Comparison of ENCODE assay signal across 1 cellular context in the genomic region with DNA sequence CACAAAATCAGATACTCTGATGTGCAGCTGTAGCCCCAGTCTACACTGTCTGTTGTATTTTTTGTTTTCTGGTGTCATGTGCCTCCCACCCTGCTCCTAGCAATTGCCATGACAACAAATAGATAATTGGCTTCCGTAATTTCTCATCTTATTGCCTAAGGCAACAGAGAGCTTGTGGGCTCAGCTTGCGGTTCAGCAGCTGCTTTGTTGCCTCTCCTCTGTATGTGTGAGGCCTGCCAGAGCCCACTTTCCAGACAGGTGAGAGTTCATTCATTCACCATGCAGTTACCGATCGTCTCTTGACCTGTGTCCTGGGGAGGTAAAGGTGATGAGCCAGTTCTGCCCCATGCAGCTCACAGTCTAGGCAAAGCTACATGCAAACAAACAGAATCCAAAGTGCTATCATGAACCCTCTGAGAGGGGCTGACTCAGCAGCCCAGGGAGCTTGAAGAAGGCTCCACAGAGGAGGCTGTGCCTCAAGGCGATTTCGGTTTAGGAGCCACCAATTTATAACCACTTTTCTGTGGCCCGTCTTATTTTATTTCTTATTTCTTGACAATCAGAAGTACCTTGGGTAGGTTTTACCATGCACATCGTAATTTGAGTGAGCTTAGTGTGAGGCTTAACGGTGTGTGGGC.
TF ChIP-seq lines count a peak whose summit lies in the region.

No MANE protein-coding gene starts in this region.

TF ChIP-seq in K562, 482 proteins besides CTCF, POLR2A, EP300 and RAD21 (continued from another document):
- TF ChIP-seq C11orf30 (IDR thresholded peaks at IDR 0.05; ENCODE audit: low read depth) (peak; percentile 53; the same call in 1 of the 2 replicates), HINFP (tag; conservative IDR thresholded peaks at IDR 0.05; ENCODE audit: low read depth) (no peak), BDP1 (IDR thresholded peaks at IDR 0.05; ENCODE audit: insufficient read depth, insufficient read length) (no peak), ATF7 (IDR thresholded peaks at IDR 0.05) (no peak), TOE1 (IDR thresholded peaks at IDR 0.05; ENCODE audit: borderline replicate concordance) (no peak), TOE1 (CRISPR knock-in tag; IDR thresholded peaks at IDR 0.05; ENCODE audit: borderline replicate concordance, low read depth) (no peak), SMAD4 (CRISPR knock-in tag; conservative IDR thresholded peaks at IDR 0.05) (no peak), CBFA2T3 (IDR thresholded peaks at IDR 0.05) (no peak), ZNF280A (IDR thresholded peaks at IDR 0.05; ENCODE audit: low read depth, partially characterized antibody) (no peak), PTRF (tag; IDR thresholded peaks at IDR 0.05) (no peak), DNMT1 (IDR thresholded peaks at IDR 0.05) (no peak), ZNF274 (IDR thresholded peaks at IDR 0.05; ENCODE audit: borderline replicate concordance, low read depth, low read length) (no peak), SAP30 (IDR thresholded peaks at IDR 0.05; ENCODE audit: borderline replicate concordance, insufficient read depth, low read depth, low read length, poor library complexity, severe bottlenecking) (no peak), ZNF316 (IDR thresholded peaks at IDR 0.05) (peak; percentile 45; the same call in 1 of the 2 replicates), ZNF668 (CRISPR knock-in tag; IDR thresholded peaks at IDR 0.05) (no peak), RBM17 (IDR thresholded peaks at IDR 0.05; ENCODE audit: borderline replicate concordance, low read depth, low read length) (no peak), ZNF766 (CRISPR knock-in tag; conservative IDR thresholded peaks at IDR 0.05) (no peak), NR4A1 (CRISPR knock-in tag; IDR thresholded peaks at IDR 0.05) (no peak), NR4A1 (tag; IDR thresholded peaks at IDR 0.05) (no peak), ARID2 (IDR thresholded peaks at IDR 0.05) (no peak), TFE3 (CRISPR knock-in tag; IDR thresholded peaks at IDR 0.05) (peak; percentile 16; the same call in 1 of the 2 replicates), KDM5B (IDR thresholded peaks at IDR 0.05; ENCODE audit: insufficient replicate concordance, low read depth, low read length) (no peak), RFX1 (IDR thresholded peaks at IDR 0.05) (peak; percentile 43; the same call in 1 of the 2 replicates)
- TF ChIP-seq, protein P1, sequence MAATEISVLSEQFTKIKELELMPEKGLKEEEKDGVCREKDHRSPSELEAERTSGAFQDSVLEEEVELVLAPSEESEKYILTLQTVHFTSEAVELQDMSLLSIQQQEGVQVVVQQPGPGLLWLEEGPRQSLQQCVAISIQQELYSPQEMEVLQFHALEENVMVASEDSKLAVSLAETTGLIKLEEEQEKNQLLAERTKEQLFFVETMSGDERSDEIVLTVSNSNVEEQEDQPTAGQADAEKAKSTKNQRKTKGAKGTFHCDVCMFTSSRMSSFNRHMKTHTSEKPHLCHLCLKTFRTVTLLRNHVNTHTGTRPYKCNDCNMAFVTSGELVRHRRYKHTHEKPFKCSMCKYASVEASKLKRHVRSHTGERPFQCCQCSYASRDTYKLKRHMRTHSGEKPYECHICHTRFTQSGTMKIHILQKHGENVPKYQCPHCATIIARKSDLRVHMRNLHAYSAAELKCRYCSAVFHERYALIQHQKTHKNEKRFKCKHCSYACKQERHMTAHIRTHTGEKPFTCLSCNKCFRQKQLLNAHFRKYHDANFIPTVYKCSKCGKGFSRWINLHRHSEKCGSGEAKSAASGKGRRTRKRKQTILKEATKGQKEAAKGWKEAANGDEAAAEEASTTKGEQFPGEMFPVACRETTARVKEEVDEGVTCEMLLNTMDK (IDR thresholded peaks at IDR 0.05; ENCODE audit: borderline replicate concordance, insufficient read depth, low read depth, low read length, poor library complexity, severe bottlenecking) = no peak
- TF ChIP-seq, protein P2, sequence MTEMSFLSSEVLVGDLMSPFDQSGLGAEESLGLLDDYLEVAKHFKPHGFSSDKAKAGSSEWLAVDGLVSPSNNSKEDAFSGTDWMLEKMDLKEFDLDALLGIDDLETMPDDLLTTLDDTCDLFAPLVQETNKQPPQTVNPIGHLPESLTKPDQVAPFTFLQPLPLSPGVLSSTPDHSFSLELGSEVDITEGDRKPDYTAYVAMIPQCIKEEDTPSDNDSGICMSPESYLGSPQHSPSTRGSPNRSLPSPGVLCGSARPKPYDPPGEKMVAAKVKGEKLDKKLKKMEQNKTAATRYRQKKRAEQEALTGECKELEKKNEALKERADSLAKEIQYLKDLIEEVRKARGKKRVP (CRISPR knock-in tag; IDR thresholded peaks at IDR 0.05) = no peak
- TF ChIP-seq, protein P3, sequence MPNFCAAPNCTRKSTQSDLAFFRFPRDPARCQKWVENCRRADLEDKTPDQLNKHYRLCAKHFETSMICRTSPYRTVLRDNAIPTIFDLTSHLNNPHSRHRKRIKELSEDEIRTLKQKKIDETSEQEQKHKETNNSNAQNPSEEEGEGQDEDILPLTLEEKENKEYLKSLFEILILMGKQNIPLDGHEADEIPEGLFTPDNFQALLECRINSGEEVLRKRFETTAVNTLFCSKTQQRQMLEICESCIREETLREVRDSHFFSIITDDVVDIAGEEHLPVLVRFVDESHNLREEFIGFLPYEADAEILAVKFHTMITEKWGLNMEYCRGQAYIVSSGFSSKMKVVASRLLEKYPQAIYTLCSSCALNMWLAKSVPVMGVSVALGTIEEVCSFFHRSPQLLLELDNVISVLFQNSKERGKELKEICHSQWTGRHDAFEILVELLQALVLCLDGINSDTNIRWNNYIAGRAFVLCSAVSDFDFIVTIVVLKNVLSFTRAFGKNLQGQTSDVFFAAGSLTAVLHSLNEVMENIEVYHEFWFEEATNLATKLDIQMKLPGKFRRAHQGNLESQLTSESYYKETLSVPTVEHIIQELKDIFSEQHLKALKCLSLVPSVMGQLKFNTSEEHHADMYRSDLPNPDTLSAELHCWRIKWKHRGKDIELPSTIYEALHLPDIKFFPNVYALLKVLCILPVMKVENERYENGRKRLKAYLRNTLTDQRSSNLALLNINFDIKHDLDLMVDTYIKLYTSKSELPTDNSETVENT (CRISPR knock-in tag; IDR thresholded peaks at IDR 0.05) = no peak
- TF ChIP-seq, protein P4, sequence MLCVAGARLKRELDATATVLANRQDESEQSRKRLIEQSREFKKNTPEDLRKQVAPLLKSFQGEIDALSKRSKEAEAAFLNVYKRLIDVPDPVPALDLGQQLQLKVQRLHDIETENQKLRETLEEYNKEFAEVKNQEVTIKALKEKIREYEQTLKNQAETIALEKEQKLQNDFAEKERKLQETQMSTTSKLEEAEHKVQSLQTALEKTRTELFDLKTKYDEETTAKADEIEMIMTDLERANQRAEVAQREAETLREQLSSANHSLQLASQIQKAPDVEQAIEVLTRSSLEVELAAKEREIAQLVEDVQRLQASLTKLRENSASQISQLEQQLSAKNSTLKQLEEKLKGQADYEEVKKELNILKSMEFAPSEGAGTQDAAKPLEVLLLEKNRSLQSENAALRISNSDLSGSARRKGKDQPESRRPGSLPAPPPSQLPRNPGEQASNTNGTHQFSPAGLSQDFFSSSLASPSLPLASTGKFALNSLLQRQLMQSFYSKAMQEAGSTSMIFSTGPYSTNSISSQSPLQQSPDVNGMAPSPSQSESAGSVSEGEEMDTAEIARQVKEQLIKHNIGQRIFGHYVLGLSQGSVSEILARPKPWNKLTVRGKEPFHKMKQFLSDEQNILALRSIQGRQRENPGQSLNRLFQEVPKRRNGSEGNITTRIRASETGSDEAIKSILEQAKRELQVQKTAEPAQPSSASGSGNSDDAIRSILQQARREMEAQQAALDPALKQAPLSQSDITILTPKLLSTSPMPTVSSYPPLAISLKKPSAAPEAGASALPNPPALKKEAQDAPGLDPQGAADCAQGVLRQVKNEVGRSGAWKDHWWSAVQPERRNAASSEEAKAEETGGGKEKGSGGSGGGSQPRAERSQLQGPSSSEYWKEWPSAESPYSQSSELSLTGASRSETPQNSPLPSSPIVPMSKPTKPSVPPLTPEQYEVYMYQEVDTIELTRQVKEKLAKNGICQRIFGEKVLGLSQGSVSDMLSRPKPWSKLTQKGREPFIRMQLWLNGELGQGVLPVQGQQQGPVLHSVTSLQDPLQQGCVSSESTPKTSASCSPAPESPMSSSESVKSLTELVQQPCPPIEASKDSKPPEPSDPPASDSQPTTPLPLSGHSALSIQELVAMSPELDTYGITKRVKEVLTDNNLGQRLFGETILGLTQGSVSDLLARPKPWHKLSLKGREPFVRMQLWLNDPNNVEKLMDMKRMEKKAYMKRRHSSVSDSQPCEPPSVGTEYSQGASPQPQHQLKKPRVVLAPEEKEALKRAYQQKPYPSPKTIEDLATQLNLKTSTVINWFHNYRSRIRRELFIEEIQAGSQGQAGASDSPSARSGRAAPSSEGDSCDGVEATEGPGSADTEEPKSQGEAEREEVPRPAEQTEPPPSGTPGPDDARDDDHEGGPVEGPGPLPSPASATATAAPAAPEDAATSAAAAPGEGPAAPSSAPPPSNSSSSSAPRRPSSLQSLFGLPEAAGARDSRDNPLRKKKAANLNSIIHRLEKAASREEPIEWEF (CRISPR knock-in tag; IDR thresholded peaks at IDR 0.05) = no peak
